In genomic region chr9:77766587-77766986, GRCh38 we compare ENCODE assay signal across 19 cellular contexts.
"Had no signal": no experiment of that assay in that cellular context is flagged by ENCODE, and none has a peak within 500 bp of the region (broad histone marks: within the 10 kb centered on the region; RNA-seq: fewer than 3 reads in every experiment).

No MANE protein-coding gene starts in this region.

- H3K9me3 ChIP-seq: suprapubic skin, tibial artery, upper lobe of left lung, vagina had no signal

- H3K36me3 ChIP-seq: suprapubic skin, tibial artery, upper lobe of left lung, vagina had no signal

- H3K4me3 ChIP-seq: hepatocyte, suprapubic skin, tibial artery, upper lobe of left lung, vagina had no signal

- H3K27ac ChIP-seq: foreskin keratinocyte, hepatocyte, suprapubic skin, tibial artery, upper lobe of left lung, vagina had no signal

- H3K4me1 ChIP-seq: foreskin keratinocyte, suprapubic skin, tibial artery, vagina had no signal

- H3K27me3 ChIP-seq: foreskin keratinocyte, hepatocyte, suprapubic skin, tibial artery, upper lobe of left lung, vagina had no signal

- H3K27ac Mint-ChIP-seq: endodermal cell had no signal

- H3K27me3 Mint-ChIP-seq: naive thymus-derived CD8-positive, alpha-beta T cell had no signal

- H3K4me3 Mint-ChIP-seq: endodermal cell; naive thymus-derived CD8-positive, alpha-beta T cell; neural crest cell had no signal

- DNase-seq: dermis blood vessel endothelial cell; effector CD4-positive, alpha-beta T cell; endodermal cell; erythroblast; foreskin keratinocyte; kidney; mammary epithelial cell; naive thymus-derived CD8-positive, alpha-beta T cell; right cardiac atrium; small intestine; stimulated activated CD4-positive, alpha-beta T cell treated with anti-CD3 and anti-CD28 coated beads, Interleukin-12 subunit alpha, Interleukin-12 subunit beta, amount 100 ng/mL, for 4 hours; stimulated activated CD4-positive, alpha-beta T cell treated with anti-CD3 and anti-CD28 coated beads, Interleukin-2, amount 100 ng/mL, for 48 hours; stimulated activated naive CD4-positive, alpha-beta T cell treated with Interleukin-2 at 50 U/mL for 16 hours; tibial artery; upper lobe of left lung had no signal

- ATAC-seq: foreskin keratinocyte; naive thymus-derived CD8-positive, alpha-beta T cell; right cardiac atrium had no signal
